1 cellular context compared by ENCODE assay signal in the genomic region with DNA sequence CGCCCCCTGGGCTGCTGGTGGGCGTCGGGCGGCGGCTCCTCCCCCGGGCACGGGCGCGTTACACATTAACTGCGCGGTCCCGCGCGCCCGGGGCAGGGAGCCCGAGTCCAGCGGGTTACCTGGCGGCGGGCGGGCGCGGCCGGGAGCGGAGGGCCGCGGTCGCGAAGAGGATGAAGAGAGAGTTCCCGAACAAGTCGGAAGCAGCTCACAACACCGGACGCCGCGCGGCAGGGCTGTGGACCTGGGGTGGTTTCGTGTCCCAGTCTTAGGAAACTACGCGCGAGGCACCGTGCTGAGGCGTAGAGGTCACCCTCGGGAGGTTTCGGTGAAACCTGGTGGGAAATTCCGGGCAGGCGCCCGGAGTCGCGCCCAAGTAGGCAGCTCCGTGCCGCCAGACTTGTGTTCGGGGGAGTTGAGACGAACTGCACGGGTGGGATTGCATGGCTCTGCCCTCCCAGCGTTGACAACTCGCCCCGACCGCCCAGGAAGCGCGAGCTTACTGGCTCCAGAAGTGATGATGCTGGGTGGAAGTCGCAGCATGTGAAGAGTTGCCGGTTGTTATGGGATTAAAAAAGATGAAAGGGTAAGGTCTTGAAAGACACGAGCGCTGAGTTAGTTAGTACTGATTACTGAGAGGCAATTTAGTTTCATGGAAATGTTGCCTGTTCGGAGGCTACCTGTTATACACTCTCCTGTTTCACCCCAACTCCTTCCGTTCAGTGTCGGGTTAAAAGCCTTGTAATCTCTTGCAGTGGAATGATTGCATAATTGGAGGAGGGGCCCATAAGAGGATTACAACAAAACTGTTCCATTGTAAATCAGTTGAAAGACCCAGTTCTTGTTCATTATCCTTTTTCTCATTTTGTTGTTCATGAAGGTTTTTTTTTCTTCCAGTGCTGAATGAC.
TF ChIP-seq lines count a peak whose summit lies in the region.

No MANE protein-coding gene starts in this region.

TF ChIP-seq in K562, 482 proteins besides CTCF, POLR2A, EP300 and RAD21:
- TF ChIP-seq ETV1 (tag; conservative IDR thresholded peaks at IDR 0.05; ENCODE audit: low read depth) = peak; percentile 62
- 0 out of 2 replicates have a peak, but pooled peaks have one; percentile 13 for TF ChIP-seq SMARCA4 (IDR thresholded peaks at IDR 0.05)
- 0 out of 2 replicates have a peak, but pooled peaks have one; percentile 42 for TF ChIP-seq LEF1 (IDR thresholded peaks at IDR 0.05)
- TF ChIP-seq, protein P1, sequence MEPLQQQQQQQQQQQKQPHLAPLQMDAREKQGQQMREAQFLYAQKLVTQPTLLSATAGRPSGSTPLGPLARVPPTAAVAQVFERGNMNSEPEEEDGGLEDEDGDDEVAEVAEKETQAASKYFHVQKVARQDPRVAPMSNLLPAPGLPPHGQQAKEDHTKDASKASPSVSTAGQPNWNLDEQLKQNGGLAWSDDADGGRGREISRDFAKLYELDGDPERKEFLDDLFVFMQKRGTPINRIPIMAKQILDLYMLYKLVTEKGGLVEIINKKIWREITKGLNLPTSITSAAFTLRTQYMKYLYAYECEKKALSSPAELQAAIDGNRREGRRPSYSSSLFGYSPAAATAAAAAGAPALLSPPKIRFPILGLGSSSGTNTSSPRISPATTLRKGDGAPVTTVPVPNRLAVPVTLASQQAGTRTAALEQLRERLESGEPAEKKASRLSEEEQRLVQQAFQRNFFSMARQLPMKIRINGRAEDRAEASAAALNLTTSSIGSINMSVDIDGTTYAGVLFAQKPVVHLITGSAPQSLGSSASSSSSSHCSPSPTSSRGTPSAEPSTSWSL (CRISPR knock-in tag; IDR thresholded peaks at IDR 0.05; ENCODE audit: borderline replicate concordance) = 0 out of 2 replicates have a peak, but pooled peaks have one; percentile 36
- peak; percentile 60; the same call in 1 of the 2 replicates for TF ChIP-seq CEBPG (CRISPR knock-in tag; IDR thresholded peaks at IDR 0.05)
- TF ChIP-seq CEBPG (tag; conservative IDR thresholded peaks at IDR 0.05 in 1 of 2, IDR thresholded peaks at IDR 0.05 in 1 of 2) = peak; percentile 92 to 94
- 0 out of 4 replicates have a peak, but pooled peaks of 1 of the 2 experiments have one; percentile 12 for TF ChIP-seq HDAC1 (IDR thresholded peaks at IDR 0.05)
- TF ChIP-seq, protein P2, sequence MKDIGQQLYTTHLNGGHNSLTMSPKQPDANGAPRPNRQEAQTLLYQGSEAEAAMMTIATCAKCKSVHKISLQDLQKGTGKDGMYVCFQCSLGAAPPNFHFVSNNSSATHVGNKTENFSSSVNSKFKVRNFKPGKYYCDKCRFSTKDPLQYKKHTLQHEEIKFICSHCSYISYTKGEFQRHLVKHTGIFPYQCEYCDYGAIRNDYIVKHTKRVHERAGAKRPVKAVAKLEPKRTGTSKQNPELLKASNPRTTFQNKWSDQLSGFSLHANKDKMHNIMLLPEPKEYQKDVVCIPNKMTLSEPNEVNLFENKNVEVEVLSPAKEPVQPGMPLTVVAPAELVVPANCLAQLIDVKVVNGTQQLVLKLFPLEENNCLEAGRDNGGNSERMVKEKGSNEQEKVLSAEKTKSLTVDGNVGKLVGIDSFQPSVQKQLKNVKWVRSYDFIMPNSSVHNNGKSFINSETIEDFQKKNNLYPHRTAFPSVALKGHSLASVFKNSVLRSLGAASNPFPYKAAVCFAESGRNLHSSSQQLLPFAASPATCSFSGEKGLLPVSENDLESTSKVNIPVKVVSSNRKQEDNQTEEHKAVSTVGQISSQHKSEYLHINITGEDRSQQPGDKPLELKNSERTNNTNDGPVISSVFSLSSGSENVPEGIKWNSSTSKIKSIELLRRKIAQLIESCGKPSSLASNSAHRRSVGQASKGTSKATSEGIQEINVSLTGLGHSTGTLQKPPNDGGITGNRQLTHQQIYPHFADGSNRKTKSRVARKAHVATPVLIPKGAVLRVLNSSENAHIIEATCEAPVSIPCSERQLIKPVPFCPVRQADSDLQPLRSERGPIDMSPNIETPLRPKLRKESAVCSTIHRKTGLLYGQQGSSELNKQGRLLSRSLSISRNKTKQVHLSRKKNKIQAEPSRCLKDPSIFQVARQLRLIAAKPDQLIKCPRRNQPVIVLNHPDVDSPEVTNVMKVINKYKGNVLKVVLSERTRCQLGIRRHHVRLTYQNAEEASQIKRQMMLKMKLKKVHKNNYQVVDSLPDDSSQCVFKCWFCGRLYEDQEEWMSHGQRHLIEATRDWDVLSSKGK (CRISPR knock-in tag; IDR thresholded peaks at IDR 0.05) = no peak
- TF ChIP-seq HMGN3 (IDR thresholded peaks at IDR 0.05; ENCODE audit: borderline replicate concordance, extremely low read depth, insufficient read length, low read depth, low read length) = peak; percentile 21
- TF ChIP-seq ZNF134 (CRISPR knock-in tag; conservative IDR thresholded peaks at IDR 0.05) = no peak
- TF ChIP-seq, protein P3, sequence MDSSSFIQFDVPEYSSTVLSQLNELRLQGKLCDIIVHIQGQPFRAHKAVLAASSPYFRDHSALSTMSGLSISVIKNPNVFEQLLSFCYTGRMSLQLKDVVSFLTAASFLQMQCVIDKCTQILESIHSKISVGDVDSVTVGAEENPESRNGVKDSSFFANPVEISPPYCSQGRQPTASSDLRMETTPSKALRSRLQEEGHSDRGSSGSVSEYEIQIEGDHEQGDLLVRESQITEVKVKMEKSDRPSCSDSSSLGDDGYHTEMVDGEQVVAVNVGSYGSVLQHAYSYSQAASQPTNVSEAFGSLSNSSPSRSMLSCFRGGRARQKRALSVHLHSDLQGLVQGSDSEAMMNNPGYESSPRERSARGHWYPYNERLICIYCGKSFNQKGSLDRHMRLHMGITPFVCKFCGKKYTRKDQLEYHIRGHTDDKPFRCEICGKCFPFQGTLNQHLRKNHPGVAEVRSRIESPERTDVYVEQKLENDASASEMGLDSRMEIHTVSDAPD (CRISPR knock-in tag; IDR thresholded peaks at IDR 0.05) = no peak
- TF ChIP-seq POLR2G (IDR thresholded peaks at IDR 0.05; ENCODE audit: low read depth, low read length) = no peak; the same call in 1 of the 2 replicates
- TF ChIP-seq, protein P4, sequence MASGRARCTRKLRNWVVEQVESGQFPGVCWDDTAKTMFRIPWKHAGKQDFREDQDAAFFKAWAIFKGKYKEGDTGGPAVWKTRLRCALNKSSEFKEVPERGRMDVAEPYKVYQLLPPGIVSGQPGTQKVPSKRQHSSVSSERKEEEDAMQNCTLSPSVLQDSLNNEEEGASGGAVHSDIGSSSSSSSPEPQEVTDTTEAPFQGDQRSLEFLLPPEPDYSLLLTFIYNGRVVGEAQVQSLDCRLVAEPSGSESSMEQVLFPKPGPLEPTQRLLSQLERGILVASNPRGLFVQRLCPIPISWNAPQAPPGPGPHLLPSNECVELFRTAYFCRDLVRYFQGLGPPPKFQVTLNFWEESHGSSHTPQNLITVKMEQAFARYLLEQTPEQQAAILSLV (tag; IDR thresholded peaks at IDR 0.05) = peak; percentile 50; the same call in 1 of the 2 replicates
- TF ChIP-seq ZNF184 (CRISPR knock-in tag; IDR thresholded peaks at IDR 0.05) = no peak
- TF ChIP-seq, protein P5, sequence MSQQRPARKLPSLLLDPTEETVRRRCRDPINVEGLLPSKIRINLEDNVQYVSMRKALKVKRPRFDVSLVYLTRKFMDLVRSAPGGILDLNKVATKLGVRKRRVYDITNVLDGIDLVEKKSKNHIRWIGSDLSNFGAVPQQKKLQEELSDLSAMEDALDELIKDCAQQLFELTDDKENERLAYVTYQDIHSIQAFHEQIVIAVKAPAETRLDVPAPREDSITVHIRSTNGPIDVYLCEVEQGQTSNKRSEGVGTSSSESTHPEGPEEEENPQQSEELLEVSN (IDR thresholded peaks at IDR 0.05; ENCODE audit: borderline replicate concordance in 1 of 2, extremely low read depth in 1 of 2, insufficient read depth in 1 of 2, insufficient read length in 1 of 2, low read depth in 1 of 2, low read length in 1 of 2, poor library complexity in 1 of 2, severe bottlenecking in 1 of 2) = peak in 1 of 2 experiments; percentile 38
- no peak for TF ChIP-seq RFX5 (IDR thresholded peaks at IDR 0.05; ENCODE audit: low read depth, low read length)
- no peak for TF ChIP-seq IFI16 (CRISPR knock-in tag; IDR thresholded peaks at IDR 0.05)
- TF ChIP-seq ETV5 (CRISPR knock-in tag; IDR thresholded peaks at IDR 0.05; ENCODE audit: low read depth) = 0 out of 2 replicates have a peak, but pooled peaks have one; percentile 16
- TF ChIP-seq, protein P6, sequence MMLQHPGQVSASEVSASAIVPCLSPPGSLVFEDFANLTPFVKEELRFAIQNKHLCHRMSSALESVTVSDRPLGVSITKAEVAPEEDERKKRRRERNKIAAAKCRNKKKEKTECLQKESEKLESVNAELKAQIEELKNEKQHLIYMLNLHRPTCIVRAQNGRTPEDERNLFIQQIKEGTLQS (IDR thresholded peaks at IDR 0.05) = peak; percentile 71
- TF ChIP-seq, protein P6 (CRISPR knock-in tag; conservative IDR thresholded peaks at IDR 0.05) = no peak
- TF ChIP-seq EZH2 (IDR thresholded peaks at IDR 0.05; ENCODE audit: borderline replicate concordance, low read depth, low read length) = peak; percentile 88; the same call in 1 of the 2 replicates
- TF ChIP-seq, protein P7, sequence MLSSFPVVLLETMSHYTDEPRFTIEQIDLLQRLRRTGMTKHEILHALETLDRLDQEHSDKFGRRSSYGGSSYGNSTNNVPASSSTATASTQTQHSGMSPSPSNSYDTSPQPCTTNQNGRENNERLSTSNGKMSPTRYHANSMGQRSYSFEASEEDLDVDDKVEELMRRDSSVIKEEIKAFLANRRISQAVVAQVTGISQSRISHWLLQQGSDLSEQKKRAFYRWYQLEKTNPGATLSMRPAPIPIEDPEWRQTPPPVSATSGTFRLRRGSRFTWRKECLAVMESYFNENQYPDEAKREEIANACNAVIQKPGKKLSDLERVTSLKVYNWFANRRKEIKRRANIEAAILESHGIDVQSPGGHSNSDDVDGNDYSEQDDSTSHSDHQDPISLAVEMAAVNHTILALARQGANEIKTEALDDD (IDR thresholded peaks at IDR 0.05) = 0 out of 2 replicates have a peak, but pooled peaks have one; percentile 37
- TF ChIP-seq ATF1 (CRISPR knock-in tag; IDR thresholded peaks at IDR 0.05) = no peak
- TF ChIP-seq ATF1 (tag; IDR thresholded peaks at IDR 0.05) = 0 out of 2 replicates have a peak, but pooled peaks have one; percentile 22
- TF ChIP-seq, protein P8, sequence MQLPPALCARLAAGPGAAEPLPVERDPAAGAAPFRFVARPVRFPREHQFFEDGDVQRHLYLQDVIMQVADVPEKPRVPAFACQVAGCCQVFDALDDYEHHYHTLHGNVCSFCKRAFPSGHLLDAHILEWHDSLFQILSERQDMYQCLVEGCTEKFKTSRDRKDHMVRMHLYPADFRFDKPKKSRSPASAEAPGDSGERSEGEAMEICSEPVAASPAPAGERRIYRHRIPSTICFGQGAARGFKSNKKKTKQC (CRISPR knock-in tag; IDR thresholded peaks at IDR 0.05) = no peak
- 0 out of 2 replicates have a peak, but pooled peaks have one; percentile 6 for TF ChIP-seq CTBP1 (IDR thresholded peaks at IDR 0.05; ENCODE audit: borderline replicate concordance)
- peak; percentile 62 for TF ChIP-seq SAP30 (IDR thresholded peaks at IDR 0.05; ENCODE audit: borderline replicate concordance, insufficient read depth, low read depth, low read length, poor library complexity, severe bottlenecking)
- TF ChIP-seq TAF15 (IDR thresholded peaks at IDR 0.05; ENCODE audit: low read depth, low read length) = no peak
- TF ChIP-seq NFE2 (IDR thresholded peaks at IDR 0.05; ENCODE audit: low read depth) = no peak
- peak; percentile 9 for TF ChIP-seq KDM5B (IDR thresholded peaks at IDR 0.05; ENCODE audit: insufficient replicate concordance, low read depth, low read length)
- no peak for TF ChIP-seq PPARD (CRISPR knock-in tag; IDR thresholded peaks at IDR 0.05)
- TF ChIP-seq, protein P9, sequence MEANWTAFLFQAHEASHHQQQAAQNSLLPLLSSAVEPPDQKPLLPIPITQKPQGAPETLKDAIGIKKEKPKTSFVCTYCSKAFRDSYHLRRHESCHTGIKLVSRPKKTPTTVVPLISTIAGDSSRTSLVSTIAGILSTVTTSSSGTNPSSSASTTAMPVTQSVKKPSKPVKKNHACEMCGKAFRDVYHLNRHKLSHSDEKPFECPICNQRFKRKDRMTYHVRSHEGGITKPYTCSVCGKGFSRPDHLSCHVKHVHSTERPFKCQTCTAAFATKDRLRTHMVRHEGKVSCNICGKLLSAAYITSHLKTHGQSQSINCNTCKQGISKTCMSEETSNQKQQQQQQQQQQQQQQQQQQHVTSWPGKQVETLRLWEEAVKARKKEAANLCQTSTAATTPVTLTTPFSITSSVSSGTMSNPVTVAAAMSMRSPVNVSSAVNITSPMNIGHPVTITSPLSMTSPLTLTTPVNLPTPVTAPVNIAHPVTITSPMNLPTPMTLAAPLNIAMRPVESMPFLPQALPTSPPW (CRISPR knock-in tag; IDR thresholded peaks at IDR 0.05) = no peak
- no peak for TF ChIP-seq RBM25 (IDR thresholded peaks at IDR 0.05; ENCODE audit: low read depth, low read length, severe bottlenecking)
- TF ChIP-seq CEBPB (tag; IDR thresholded peaks at IDR 0.05) = peak; percentile 98
- TF ChIP-seq ZNF12 (CRISPR knock-in tag; IDR thresholded peaks at IDR 0.05) = 0 out of 2 replicates have a peak, but pooled peaks have one; percentile 14
- TF ChIP-seq RBFOX2 (IDR thresholded peaks at IDR 0.05; ENCODE audit: low read depth, low read length) = peak; percentile 48
- TF ChIP-seq ZNF75A (CRISPR knock-in tag; IDR thresholded peaks at IDR 0.05) = no peak
- TF ChIP-seq SMAD2 (IDR thresholded peaks at IDR 0.05; ENCODE audit: low read depth, low read length) = no peak
- TF ChIP-seq NFYB (IDR thresholded peaks at IDR 0.05; ENCODE audit: extremely low read depth, insufficient read length) = no peak
- TF ChIP-seq ZNF23 (CRISPR knock-in tag; IDR thresholded peaks at IDR 0.05) = no peak
- peak; percentile 17 for TF ChIP-seq ESRRA (IDR thresholded peaks at IDR 0.05; ENCODE audit: borderline replicate concordance, low read depth)
- TF ChIP-seq RNF2 (IDR thresholded peaks at IDR 0.05) = 0 out of 2 replicates have a peak, but pooled peaks have one; percentile 26
- TF ChIP-seq, protein P10, sequence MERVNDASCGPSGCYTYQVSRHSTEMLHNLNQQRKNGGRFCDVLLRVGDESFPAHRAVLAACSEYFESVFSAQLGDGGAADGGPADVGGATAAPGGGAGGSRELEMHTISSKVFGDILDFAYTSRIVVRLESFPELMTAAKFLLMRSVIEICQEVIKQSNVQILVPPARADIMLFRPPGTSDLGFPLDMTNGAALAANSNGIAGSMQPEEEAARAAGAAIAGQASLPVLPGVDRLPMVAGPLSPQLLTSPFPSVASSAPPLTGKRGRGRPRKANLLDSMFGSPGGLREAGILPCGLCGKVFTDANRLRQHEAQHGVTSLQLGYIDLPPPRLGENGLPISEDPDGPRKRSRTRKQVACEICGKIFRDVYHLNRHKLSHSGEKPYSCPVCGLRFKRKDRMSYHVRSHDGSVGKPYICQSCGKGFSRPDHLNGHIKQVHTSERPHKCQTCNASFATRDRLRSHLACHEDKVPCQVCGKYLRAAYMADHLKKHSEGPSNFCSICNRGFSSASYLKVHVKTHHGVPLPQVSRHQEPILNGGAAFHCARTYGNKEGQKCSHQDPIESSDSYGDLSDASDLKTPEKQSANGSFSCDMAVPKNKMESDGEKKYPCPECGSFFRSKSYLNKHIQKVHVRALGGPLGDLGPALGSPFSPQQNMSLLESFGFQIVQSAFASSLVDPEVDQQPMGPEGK (CRISPR knock-in tag; IDR thresholded peaks at IDR 0.05; ENCODE audit: borderline replicate concordance) = no peak
- TF ChIP-seq ZNF766 (CRISPR knock-in tag; conservative IDR thresholded peaks at IDR 0.05) = no peak
- peak; percentile 38; the same call in 1 of the 2 replicates for TF ChIP-seq DPF2 (IDR thresholded peaks at IDR 0.05)
